Comparison of ENCODE assay signal across 20 cellular contexts in the genomic region with DNA sequence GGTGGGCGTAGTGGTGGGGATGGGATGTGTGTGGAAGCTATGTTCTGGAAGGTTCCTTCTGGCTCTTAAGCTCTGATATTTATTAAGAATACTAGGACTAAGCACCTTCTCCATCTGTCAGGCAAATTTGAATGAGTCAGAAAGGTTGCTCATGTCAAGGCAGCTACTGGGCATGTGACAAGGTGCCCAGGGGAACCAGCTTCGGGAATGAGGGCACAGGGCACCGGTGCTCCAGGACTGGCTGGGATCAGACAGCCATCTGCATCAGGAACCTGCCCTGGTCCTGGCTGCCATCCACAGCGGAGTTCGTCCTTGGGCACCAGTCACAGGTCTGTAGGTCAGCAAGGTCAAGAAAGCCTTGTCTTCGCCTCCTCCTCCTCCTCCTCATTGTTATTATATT. TPM values are rescaled to one million over a fixed set of nuclear protein-coding genes. Genes with fewer than 3 reads are reported as not detected.
DNase-seq lines count a peak whose midpoint lies in the region; ATAC-seq and TF ChIP-seq lines count a peak whose summit lies in the region.
"Had no signal": no experiment of that assay in that cellular context is flagged by ENCODE, and none has a peak within 500 bp of the region (broad histone marks: within the 10 kb centered on the region; RNA-seq: fewer than 3 reads in every experiment).

No MANE protein-coding gene starts in this region.

- H3K9me3 ChIP-seq in RWPE2 (ENCODE audit: severe bottlenecking) (no peaks in the 10 kb centered on the region), upper lobe of right lung (no peaks in the 10 kb centered on the region)
- H3K9me3 ChIP-seq: neutrophil, sigmoid colon, testis had no signal

- no peaks in the 10 kb centered on the region for H3K9me3 Mint-ChIP-seq in HFFc6
- H3K9me3 Mint-ChIP-seq in type B pancreatic cell, result no peaks in the 10 kb centered on the region
- H3K9me3 Mint-ChIP-seq in activated CD8-positive, alpha-beta T cell treated with anti-CD3 and anti-CD28 coated beads, Interleukin-2, amount 10 ng/mL, durations not matched to agents 7 days and 5 days (ENCODE audit: insufficient read depth), result no peaks in the 10 kb centered on the region
- H3K9me3 Mint-ChIP-seq: activated CD4-positive, alpha-beta memory T cell treated with anti-CD3 and anti-CD28 coated beads, Interleukin-2, amount 10 ng/mL, durations not matched to agents 7 days and 5 days; activated T-cell treated with anti-CD3 and anti-CD28 coated beads, Interleukin-2, amount 50 U/mL, for 72 hours; IgD-negative memory B cell had no signal

- no peak for DNase-seq in HFFc6
- no peak for DNase-seq in RWPE2 (ENCODE audit: low spot score)
- DNase-seq in posterior vena cava (ENCODE audit: low spot score), result peak; percentile 66
- no peak for DNase-seq in A172 (ENCODE audit: low spot score)
- no peak for DNase-seq in type B pancreatic cell (ENCODE audit: extremely low spot score, unreplicated experiment)
- no peak for DNase-seq in activated CD8-positive, alpha-beta T cell treated with anti-CD3 and anti-CD28 coated beads, Interleukin-2, amount 10 ng/mL, durations not matched to agents 7 days and 5 days
- no peak for DNase-seq in upper lobe of right lung
- DNase-seq: activated CD4-positive, alpha-beta memory T cell treated with anti-CD3 and anti-CD28 coated beads, Interleukin-2, amount 10 ng/mL, durations not matched to agents 7 days and 5 days; activated T-cell treated with anti-CD3 and anti-CD28 coated beads, Interleukin-2, amount 50 U/mL, for 72 hours; NCI-H748 treated with DMSO at 0.1 percent for 48 hours; sigmoid colon; stimulated activated CD4-positive, alpha-beta T cell treated with anti-CD3 and anti-CD28 coated beads, Interleukin-4, amount 100 ng/mL, for 1 hour; T-helper 1 cell; testis; WERI-Rb-1 had no signal

- intact Hi-C loops in posterior vena cava (cut with DNase I), result no loop called here
- intact Hi-C loops in upper lobe of right lung (cut with DNase I), result no loop called here

- H3K4me3 Mint-ChIP-seq in HFFc6, result no peak overlapping the region
- H3K4me3 Mint-ChIP-seq in type B pancreatic cell, result no peak overlapping the region
- H3K4me3 Mint-ChIP-seq in activated CD8-positive, alpha-beta T cell treated with anti-CD3 and anti-CD28 coated beads, Interleukin-2, amount 10 ng/mL, durations not matched to agents 7 days and 5 days, result no peak overlapping the region
- H3K4me3 Mint-ChIP-seq: activated CD4-positive, alpha-beta memory T cell treated with anti-CD3 and anti-CD28 coated beads, Interleukin-2, amount 10 ng/mL, durations not matched to agents 7 days and 5 days; activated naive CD8-positive, alpha-beta T cell; activated T-cell treated with anti-CD3 and anti-CD28 coated beads, Interleukin-2, amount 50 U/mL, for 72 hours; IgD-negative memory B cell had no signal

- H3K27ac Mint-ChIP-seq in HFFc6 (peak overlapping the region; percentile 94; the same call in 1 of the 2 replicates), type B pancreatic cell (no peak overlapping the region)
- H3K27ac Mint-ChIP-seq in activated CD8-positive, alpha-beta T cell treated with anti-CD3 and anti-CD28 coated beads, Interleukin-2, amount 10 ng/mL, durations not matched to agents 7 days and 5 days, result no peak overlapping the region
- H3K27ac Mint-ChIP-seq: activated CD4-positive, alpha-beta memory T cell treated with anti-CD3 and anti-CD28 coated beads, Interleukin-2, amount 10 ng/mL, durations not matched to agents 7 days and 5 days; activated naive CD8-positive, alpha-beta T cell; activated T-cell treated with anti-CD3 and anti-CD28 coated beads, Interleukin-2, amount 50 U/mL, for 72 hours; IgD-negative memory B cell had no signal

- CTCF ChIA-PET in activated CD8-positive, alpha-beta T cell treated with anti-CD3 and anti-CD28 coated beads, Interleukin-2, amount 10 ng/mL, durations not matched to agents 7 days and 5 days (lab: Charles Lee), result no interaction called here

- peaks cover 4% of the 10 kb centered on the region; the same call in 1 of the 2 replicates for H3K36me3 ChIP-seq in RWPE2 (ENCODE audit: low read depth)
- H3K36me3 ChIP-seq in upper lobe of right lung, result no peaks in the 10 kb centered on the region
- H3K36me3 ChIP-seq: neutrophil, sigmoid colon, WERI-Rb-1 had no signal

- H3K36me3 Mint-ChIP-seq in HFFc6 (ENCODE audit: low read depth) (no peaks in the 10 kb centered on the region), type B pancreatic cell (no peaks in the 10 kb centered on the region)
- no peaks in the 10 kb centered on the region for H3K36me3 Mint-ChIP-seq in activated CD8-positive, alpha-beta T cell treated with anti-CD3 and anti-CD28 coated beads, Interleukin-2, amount 10 ng/mL, durations not matched to agents 7 days and 5 days (ENCODE audit: low read depth)
- H3K36me3 Mint-ChIP-seq: activated naive CD8-positive, alpha-beta T cell had no signal

- POLR2A ChIA-PET in activated CD8-positive, alpha-beta T cell treated with anti-CD3 and anti-CD28 coated beads, Interleukin-2, amount 10 ng/mL, durations not matched to agents 7 days and 5 days (lab: Charles Lee), result no interaction called here

- peak overlapping the region; percentile 79 for H3K27ac ChIP-seq in RWPE2 (ENCODE audit: poor library complexity, severe bottlenecking)
- H3K27ac ChIP-seq in upper lobe of right lung, result no peak overlapping the region
- H3K27ac ChIP-seq: neutrophil, testis, WERI-Rb-1 had no signal

- no peak for TF ChIP-seq CTCF in HFFc6 (IDR thresholded peaks at IDR 0.05)
- TF ChIP-seq CTCF in RWPE2 (IDR thresholded peaks at IDR 0.05; ENCODE audit: poor library complexity, severe bottlenecking), result no peak
- TF ChIP-seq CTCF in type B pancreatic cell (conservative IDR thresholded peaks at IDR 0.05), result no peak
- no peak for TF ChIP-seq CTCF in upper lobe of right lung (IDR thresholded peaks at IDR 0.05)

- H3K4me3 ChIP-seq in RWPE2 (ENCODE audit: severe bottlenecking), result no peak overlapping the region
- no peak overlapping the region for H3K4me3 ChIP-seq in upper lobe of right lung
- H3K4me3 ChIP-seq: sigmoid colon, testis had no signal

- peaks cover 54% of the 10 kb centered on the region for H3K4me1 Mint-ChIP-seq in HFFc6 (ENCODE audit: low read depth)
- peaks cover 26% of the 10 kb centered on the region for H3K4me1 Mint-ChIP-seq in type B pancreatic cell (ENCODE audit: unreplicated experiment)
- no peaks in the 10 kb centered on the region for H3K4me1 Mint-ChIP-seq in activated CD8-positive, alpha-beta T cell treated with anti-CD3 and anti-CD28 coated beads, Interleukin-2, amount 10 ng/mL, durations not matched to agents 7 days and 5 days (ENCODE audit: low read depth)

- H3K27me3 Mint-ChIP-seq in HFFc6 (ENCODE audit: insufficient read depth) (peaks cover 2% of the 10 kb centered on the region; the same call in 1 of the 2 replicates), type B pancreatic cell (peaks cover 27% of the 10 kb centered on the region)
- H3K27me3 Mint-ChIP-seq in activated CD8-positive, alpha-beta T cell treated with anti-CD3 and anti-CD28 coated beads, Interleukin-2, amount 10 ng/mL, durations not matched to agents 7 days and 5 days (ENCODE audit: low read depth), result peaks cover 6% of the 10 kb centered on the region
- H3K27me3 Mint-ChIP-seq: activated naive CD8-positive, alpha-beta T cell; B cell had no signal

- H3K27me3 ChIP-seq in RWPE2 (ENCODE audit: insufficient read depth, poor library complexity, severe bottlenecking) (no peaks in the 10 kb centered on the region), upper lobe of right lung (no peaks in the 10 kb centered on the region)
- H3K27me3 ChIP-seq: neutrophil, sigmoid colon, testis had no signal

- H3K4me1 ChIP-seq in RWPE2 (ENCODE audit: insufficient read depth, poor library complexity, severe bottlenecking), result peaks cover 42% of the 10 kb centered on the region
- no peaks in the 10 kb centered on the region for H3K4me1 ChIP-seq in upper lobe of right lung

- ATAC-seq in RWPE2 (ENCODE audit: low read depth) (peak; percentile 44; the same call in 2 of the 3 replicates), esophagus mucosa (peak; percentile 70), upper lobe of right lung (no peak)
- ATAC-seq in activated CD8-positive, alpha-beta T cell treated with anti-CD3 and anti-CD28 coated beads, Interleukin-2, amount 10 ng/mL, durations not matched to agents 7 days and 5 days, result no peak
- ATAC-seq: activated T-cell treated with anti-CD3 and anti-CD28 coated beads, Interleukin-2, amount 50 U/mL, for 72 hours had no signal

RNA-seq across cellular contexts. Expression of gene CA12, which starts 32.5 kb away (rescaled TPM):
- 10 to 100 TPM in 4 of 6 experiments, 1 to 10 TPM in 2; 8.3 to 18.2 (median 15.8) TPM for total RNA-seq in HFFc6 (2021; fragmentation: NEBNext Ultra II Directional; extraction: Animal tissue kit (Norgen Biotek cat#: 25700))
- 138 TPM for total RNA-seq in esophagus mucosa
- 10 to 100 TPM; 36.7 to 48.3 TPM for total RNA-seq in posterior vena cava
- total RNA-seq in A172 (2014; rRNA removed; shearing (Covaris generic)), result 0.45 and 1.3 TPM in 2 replicates
- total RNA-seq in type B pancreatic cell (ENCODE audit: low replicate concordance), result 4.7 and 5.5 TPM in 2 replicates
- not detected for total RNA-seq in activated CD8-positive, alpha-beta T cell treated with anti-CD3 and anti-CD28 coated beads, Interleukin-2, amount 10 ng/mL, durations not matched to agents 7 days and 5 days
- 6.7 TPM for total RNA-seq in upper lobe of right lung
- total RNA-seq: B cell had no signal

Comparison
In these comparisons a context has a peak if more than half of its experiments do, and no peak if none do; other contexts are left out.
1. ATAC-seq: peak in RWPE2 (single experiment) and esophagus mucosa (single experiment); none in activated CD8-positive, alpha-beta T cell treated with anti-CD3 and anti-CD28 coated beads, Interleukin-2, amount 10 ng/mL, durations not matched to agents 7 days and 5 days (single experiment) and upper lobe of right lung (single experiment).